Comparison of ENCODE assay signal across 9 cellular contexts in the genomic region with DNA sequence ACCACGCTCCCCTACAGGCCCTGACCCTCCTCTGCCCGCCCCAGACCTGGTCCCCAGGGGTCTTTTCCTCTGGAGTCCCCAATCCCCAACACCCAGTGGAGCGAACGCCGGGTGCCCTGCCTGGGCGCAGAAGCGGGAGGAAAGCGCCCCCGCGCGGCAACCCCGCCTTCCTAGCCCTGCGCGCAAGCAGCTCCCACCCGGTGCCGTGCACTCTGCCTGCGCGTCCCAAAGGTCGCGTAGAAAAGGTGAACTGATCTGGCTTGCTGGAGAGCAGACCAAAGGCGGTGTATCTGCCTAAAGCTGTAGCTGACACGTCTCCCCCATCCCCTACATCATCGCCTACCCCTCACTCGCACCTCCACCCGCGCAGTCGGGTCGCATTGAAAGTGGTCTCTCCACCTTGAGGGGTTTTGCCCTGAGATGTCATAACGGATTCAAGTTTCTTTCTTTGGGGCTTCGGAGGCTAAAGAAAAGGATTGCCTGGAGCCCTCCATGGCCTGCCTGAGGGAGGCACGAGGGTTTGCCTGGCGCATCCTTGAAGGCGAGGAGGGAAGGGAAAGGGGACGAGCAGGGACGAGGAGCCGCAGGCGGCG. TPM values are rescaled to one million over a fixed set of nuclear protein-coding genes. Genes with fewer than 3 reads are reported as not detected.
A peak's percentile ranks its signal among the peaks of the same experiment; 100 is the strongest.
DNase-seq lines count a peak whose midpoint lies in the region; ATAC-seq and TF ChIP-seq lines count a peak whose summit lies in the region.
"Had no signal": no experiment of that assay in that cellular context is flagged by ENCODE, and none has a peak within 500 bp of the region (broad histone marks: within the 10 kb centered on the region; RNA-seq: fewer than 3 reads in every experiment).

No MANE protein-coding gene starts in this region.

- no peak for TF ChIP-seq EP300 in transverse colon (IDR thresholded peaks at IDR 0.05; ENCODE audit: low read depth)

- peaks cover 37% of the 10 kb centered on the region for H3K4me1 Mint-ChIP-seq in stimulated activated memory B cell treated with anti-CD40 and anti-IgM and Interleukin-4, amounts not matched to agents 10 μg/mL and 1 μg/mL and 100 μg/mL, for 72 hours

- no peak overlapping the region for H3K27ac ChIP-seq in iPS-18a (ENCODE audit: low read length)
- no peak overlapping the region for H3K27ac ChIP-seq in transverse colon
- H3K27ac ChIP-seq: vagina had no signal

- peaks cover 93% of the 10 kb centered on the region for H3K27me3 ChIP-seq in iPS-18a (ENCODE audit: control insufficient read depth, insufficient read depth, low read length)
- peaks cover 95% of the 10 kb centered on the region for H3K27me3 ChIP-seq in transverse colon
- H3K27me3 ChIP-seq in HAP-1 (ENCODE audit: low read depth), result peaks cover 5% of the 10 kb centered on the region; the same call in 1 of the 2 replicates

- H3K27ac Mint-ChIP-seq in stimulated activated memory B cell treated with anti-CD40 and anti-IgM and Interleukin-4, amounts not matched to agents 10 μg/mL and 1 μg/mL and 100 μg/mL, for 72 hours, result no peak overlapping the region

- 31 to 42% methylated on average over 6 to 22 of the region's 38 CpGs for WGBS in transverse colon (ENCODE audit: low coverage in 1 of 2), 2 donors

- H3K4me3 ChIP-seq in iPS-18a (ENCODE audit: low read length) (peak overlapping the region; percentile 56), transverse colon (peak overlapping the region in 1 of 4 donors; percentile 39), HAP-1 (no peak overlapping the region)

- H3K36me3 ChIP-seq in iPS-18a (ENCODE audit: control insufficient read depth, low read depth, low read length), result no peaks in the 10 kb centered on the region
- no peaks in the 10 kb centered on the region for H3K36me3 ChIP-seq in transverse colon
- H3K36me3 ChIP-seq in HAP-1 (replicated peaks), result no peaks in the 10 kb centered on the region
- H3K36me3 ChIP-seq: vagina had no signal

- peaks cover 94% of the 10 kb centered on the region for H3K27me3 Mint-ChIP-seq in stimulated activated memory B cell treated with anti-CD40 and anti-IgM and Interleukin-4, amounts not matched to agents 10 μg/mL and 1 μg/mL and 100 μg/mL, for 72 hours

- in situ Hi-C loops in transverse colon (cut with MboI; ENCODE audit: low pct_ligation_motif_present in 1 of 4, low pct_unique_long_range_greater_than_20kb in 1 of 4, low sequenced_read_pairs in 3 of 4), result loop anchor here in 3 of 4 donors (25.0 kb wide), 2 partner anchors 110 to 410 kb away; partner anchors contain the start of gene SP5 (in 1 of the 3)
- in situ Hi-C loops in HAP-1 (cut with MboI; ENCODE audit: low sequenced_read_pairs), result loop anchor here (25.0 kb wide), 1 partner anchor 885 kb away; no protein-coding TSS in a partner anchor

- ATAC-seq in stimulated activated memory B cell treated with anti-CD40 and anti-IgM and Interleukin-4, amounts not matched to agents 10 μg/mL and 1 μg/mL and 100 μg/mL, for 72 hours, result no peak
- no peak for ATAC-seq in esophagus mucosa

- peak; percentile 58 for DNase-seq in GM20000 (ENCODE audit: low spot score)
- peak; percentile 67 to 75 for DNase-seq in activated T-cell treated with anti-CD3 and anti-CD28 coated beads, Interleukin-2, amount 50 U/mL, for 48 hours
- DNase-seq in transverse colon, result no peak
- no peak for DNase-seq in HAP-1 (ENCODE audit: low spot score in 2 of 2)

- no peak overlapping the region for H3K9ac ChIP-seq in iPS-18a (ENCODE audit: low read length)

- peak overlapping the region; percentile 53 for H3K4me3 Mint-ChIP-seq in stimulated activated memory B cell treated with anti-CD40 and anti-IgM and Interleukin-4, amounts not matched to agents 10 μg/mL and 1 μg/mL and 100 μg/mL, for 72 hours

- TF ChIP-seq CTCF in GM20000 (IDR thresholded peaks at IDR 0.05; ENCODE audit: extremely low read depth, missing control alignments) (peak; percentile 6), transverse colon (IDR thresholded peaks at IDR 0.05) (peak in 1 of 5 experiments; percentile 7)

- no peak for TF ChIP-seq POLR2A in transverse colon (IDR thresholded peaks at IDR 0.05)

- intact Hi-C loops in transverse colon (cut with DNase I; ENCODE audit: low total_unique reads), result no loop called here

- H3K4me1 ChIP-seq in iPS-18a (ENCODE audit: control insufficient read depth, low read depth, low read length) (peaks cover 48% of the 10 kb centered on the region), transverse colon (peaks cover 29 to 59% (median 52%) of the 10 kb centered on the region in 4 donors), HAP-1 (no peaks in the 10 kb centered on the region; the same call in 1 of the 2 replicates)

- H3K9me3 Mint-ChIP-seq in stimulated activated memory B cell treated with anti-CD40 and anti-IgM and Interleukin-4, amounts not matched to agents 10 μg/mL and 1 μg/mL and 100 μg/mL, for 72 hours, result peaks cover 6% of the 10 kb centered on the region

- H3K36me3 Mint-ChIP-seq in stimulated activated memory B cell treated with anti-CD40 and anti-IgM and Interleukin-4, amounts not matched to agents 10 μg/mL and 1 μg/mL and 100 μg/mL, for 72 hours, result no peaks in the 10 kb centered on the region

- no peaks in the 10 kb centered on the region for H3K9me3 ChIP-seq in iPS-18a (ENCODE audit: control insufficient read depth, low read depth, low read length)
- no peaks in the 10 kb centered on the region for H3K9me3 ChIP-seq in transverse colon
- no peaks in the 10 kb centered on the region for H3K9me3 ChIP-seq in HAP-1
- H3K9me3 ChIP-seq: vagina had no signal

RNA-seq across cellular contexts. Expression of gene GAD1, which starts 5.7 kb away (rescaled TPM):
- not detected for total RNA-seq in transverse colon
- total RNA-seq in esophagus mucosa, result 1.1 TPM
- total RNA-seq: NCI-H460, vagina had no signal

RNA-seq across cellular contexts. Expression of gene ERICH2, which starts 52.2 kb away (rescaled TPM):
- total RNA-seq in transverse colon (not detected), esophagus mucosa (not detected)
- total RNA-seq: NCI-H460, vagina had no signal

Comparison
In these comparisons a context has a peak if more than half of its experiments do, and no peak if none do; other contexts are left out.
1. DNase-seq: peak in GM20000 (single experiment) and activated T-cell treated with anti-CD3 and anti-CD28 coated beads, Interleukin-2, amount 50 U/mL, for 48 hours (2 of 2); none in transverse colon (single experiment) and HAP-1 (0 of 2).